In the genomic region with DNA sequence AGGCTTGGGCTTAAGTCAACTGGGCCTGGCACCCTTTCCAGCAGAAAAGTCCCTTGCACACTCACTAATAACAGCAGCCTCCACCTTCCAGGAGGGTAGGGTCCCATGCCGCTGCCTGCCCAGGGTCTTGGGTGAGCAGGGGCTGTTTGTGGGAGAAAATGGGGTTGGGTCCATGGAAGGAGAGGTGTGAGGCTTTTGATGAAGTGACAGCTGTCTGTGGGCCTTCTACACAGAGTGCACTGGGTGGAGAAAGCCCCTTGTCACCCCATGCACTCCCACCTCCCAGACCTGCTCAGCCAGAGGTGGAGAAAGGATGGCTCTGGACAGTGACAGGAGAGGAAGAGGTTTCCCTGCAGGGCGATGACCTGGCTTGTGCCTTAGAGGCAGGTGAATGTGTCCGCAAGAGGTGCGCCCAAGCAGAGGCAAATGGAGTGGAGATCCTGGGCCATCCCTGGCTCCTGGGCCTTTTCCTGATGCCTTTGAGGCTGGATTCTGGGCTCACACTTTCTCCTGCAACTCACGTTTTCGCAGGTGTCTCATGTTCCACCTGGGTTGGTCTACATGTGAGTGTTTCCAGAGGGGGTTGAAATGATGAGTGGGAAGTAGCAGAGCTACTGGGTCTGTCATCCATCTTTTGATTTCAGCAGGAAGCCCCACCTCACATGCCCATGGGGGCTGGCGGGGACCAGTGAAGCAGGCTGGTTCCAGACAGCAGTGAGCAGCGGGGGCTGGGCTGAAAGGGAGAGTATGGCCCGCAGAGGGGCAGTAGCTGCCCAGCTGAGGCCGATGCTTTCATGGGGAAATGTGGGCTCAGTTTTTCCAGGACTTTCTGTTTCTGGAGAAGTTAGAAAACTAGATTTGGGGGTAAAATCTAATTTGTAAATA, we compare ENCODE assay signal across 28 cellular contexts.
"Had no signal": no experiment of that assay in that cellular context is flagged by ENCODE, and none has a peak within 500 bp of the region (broad histone marks: within the 10 kb centered on the region; RNA-seq: fewer than 3 reads in every experiment).

No MANE protein-coding gene starts in this region.

- H3K4me1 Mint-ChIP-seq: activated B cell treated with CpG ODN at 0.5 μM for 24 hours; activated CD8-positive, alpha-beta memory T cell treated with anti-CD3 and anti-CD28 coated beads, Interleukin-2, amount 10 ng/mL, durations not matched to agents 7 days and 5 days; activated T-helper 17 cell treated with anti-CD3 and anti-CD28 coated beads, Interleukin-2, amount 50 U/mL, for 72 hours had no signal

- H3K36me3 ChIP-seq: brain microvascular endothelial cell, WERI-Rb-1 had no signal

- H3K4me3 Mint-ChIP-seq: activated B cell treated with CpG ODN at 0.5 μM for 24 hours; activated CD8-positive, alpha-beta memory T cell treated with anti-CD3 and anti-CD28 coated beads, Interleukin-2, amount 10 ng/mL, durations not matched to agents 7 days and 5 days; activated CD8-positive, alpha-beta T cell treated with anti-CD3 and anti-CD28 coated beads for 36 hours; activated naive CD8-positive, alpha-beta T cell; activated T-cell treated with anti-CD3 and anti-CD28 coated beads, Interleukin-2, amount 50 U/mL, for 24 hours; activated T-cell treated with anti-CD3 and anti-CD28 coated beads, Interleukin-2, amount 50 U/mL, for 72 hours; activated T-helper 17 cell treated with anti-CD3 and anti-CD28 coated beads, Interleukin-2, amount 50 U/mL, for 72 hours; T-helper 17 cell; T-helper 2 cell treated with Interferon-gamma antibody and Interleukin-4, amounts not matched to agents 5 μg/mL and 100 μg/mL, for 36 hours had no signal

- H3K27ac Mint-ChIP-seq: activated B cell treated with CpG ODN at 0.5 μM for 24 hours; activated CD8-positive, alpha-beta memory T cell treated with anti-CD3 and anti-CD28 coated beads, Interleukin-2, amount 10 ng/mL, durations not matched to agents 7 days and 5 days; activated CD8-positive, alpha-beta T cell treated with anti-CD3 and anti-CD28 coated beads for 36 hours; activated naive CD8-positive, alpha-beta T cell; activated T-cell treated with anti-CD3 and anti-CD28 coated beads, Interleukin-2, amount 50 U/mL, for 24 hours; activated T-cell treated with anti-CD3 and anti-CD28 coated beads, Interleukin-2, amount 50 U/mL, for 72 hours; activated T-helper 17 cell treated with anti-CD3 and anti-CD28 coated beads, Interleukin-2, amount 50 U/mL, for 72 hours; T-helper 17 cell; T-helper 2 cell treated with Interferon-gamma antibody and Interleukin-4, amounts not matched to agents 5 μg/mL and 100 μg/mL, for 36 hours had no signal

- H3K27me3 Mint-ChIP-seq: activated CD8-positive, alpha-beta T cell treated with anti-CD3 and anti-CD28 coated beads for 36 hours; activated naive CD8-positive, alpha-beta T cell; activated T-cell treated with anti-CD3 and anti-CD28 coated beads, Interleukin-2, amount 50 U/mL, for 24 hours; activated T-helper 17 cell treated with anti-CD3 and anti-CD28 coated beads, Interleukin-2, amount 50 U/mL, for 72 hours had no signal

- H3K27ac ChIP-seq: brain microvascular endothelial cell, WERI-Rb-1 had no signal

- H3K27me3 ChIP-seq: brain microvascular endothelial cell had no signal

- ATAC-seq: activated CD4-positive, CD25-positive, alpha-beta regulatory T cell treated with anti-CD3 and anti-CD28 coated beads, Interleukin-2, amount 50 U/mL, for 24 hours; activated CD8-positive, alpha-beta memory T cell treated with anti-CD3 and anti-CD28 coated beads, Interleukin-2, amount 10 ng/mL, durations not matched to agents 7 days and 5 days; activated CD8-positive, alpha-beta T cell treated with anti-CD3 and anti-CD28 coated beads for 36 hours; activated T-cell treated with anti-CD3 and anti-CD28 coated beads, Interleukin-2, amount 50 U/mL, for 72 hours; activated T-helper 17 cell treated with anti-CD3 and anti-CD28 coated beads, Interleukin-2, amount 50 U/mL, for 72 hours; esophagus mucosa; T-helper 17 cell had no signal

- DNase-seq: activated B cell treated with CpG ODN at 0.5 μM for 24 hours; activated CD4-positive, alpha-beta T cell treated with anti-CD3 and anti-CD28 coated beads for 48 hours; activated CD4-positive, alpha-beta T cell treated with anti-CD3 and anti-CD28 coated beads, Interleukin-2, amount 50 U/mL, for 1 hour; activated CD4-positive, alpha-beta T cell treated with anti-CD3 and anti-CD28 coated beads, Interleukin-2, amount 50 U/mL, for 48 hours; activated CD8-positive, alpha-beta memory T cell treated with anti-CD3 and anti-CD28 coated beads, Interleukin-2, amount 10 ng/mL, durations not matched to agents 7 days and 5 days; activated CD8-positive, alpha-beta memory T cell treated with anti-CD3 and anti-CD28 coated beads, Interleukin-2, amount 50 U/mL, for 4 hours; activated CD8-positive, alpha-beta T cell treated with anti-CD3 and anti-CD28 coated beads for 36 hours; activated effector memory CD4-positive, alpha-beta T cell treated with Interleukin-2 at 50 U/mL for 16 hours; activated gamma-delta T cell treated with Interleukin-2 at 50 U/mL for 16 hours; activated naive CD4-positive, alpha-beta T cell treated with anti-CD3 and anti-CD28 coated beads, Interleukin-2, amount 50 U/mL, for 16 hours; activated naive CD4-positive, alpha-beta T cell treated with Interleukin-2 at 50 U/mL for 16 hours; activated T-cell treated with anti-CD3 and anti-CD28 coated beads for 4 hours; activated T-cell treated with anti-CD3 and anti-CD28 coated beads, Interleukin-2, amount 50 U/mL, for 24 hours; activated T-cell treated with anti-CD3 and anti-CD28 coated beads, Interleukin-2, amount 50 U/mL, for 72 hours; amniotic stem cell; anterior cingulate cortex; brain microvascular endothelial cell; effector CD8-positive, alpha-beta T cell; foreskin fibroblast; T-helper 1 cell; T-helper 17 cell; T1000; WERI-Rb-1 had no signal

- H3K36me3 Mint-ChIP-seq: activated CD8-positive, alpha-beta memory T cell treated with anti-CD3 and anti-CD28 coated beads, Interleukin-2, amount 10 ng/mL, durations not matched to agents 7 days and 5 days had no signal
